ENCODE assay signal across 1 cellular context in the genomic region with DNA sequence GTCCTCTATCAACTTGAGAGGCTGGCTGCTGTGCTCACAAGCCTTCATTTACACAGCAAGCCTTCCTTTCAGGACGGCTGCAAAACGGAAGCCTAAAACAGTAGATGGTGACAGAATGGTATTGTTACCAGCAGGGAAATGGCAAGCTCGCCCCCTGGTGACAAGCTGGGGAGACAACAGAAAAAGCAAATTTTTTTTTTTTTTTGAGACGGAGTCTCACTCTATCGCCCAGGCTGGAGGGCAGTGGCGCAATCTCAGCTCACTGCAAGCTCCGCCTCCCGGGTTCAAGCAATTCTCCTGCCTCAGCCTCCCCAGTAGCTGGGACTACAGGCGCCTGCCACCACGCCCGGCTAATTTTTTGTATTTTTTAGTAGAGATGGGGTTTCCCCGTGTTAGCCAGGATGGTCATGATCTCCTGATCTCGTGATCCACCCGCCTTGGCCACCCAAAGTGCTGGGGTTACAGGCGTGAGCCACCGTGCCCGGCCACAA.
TF ChIP-seq lines count a peak whose summit lies in the region.
"Not testable (repeated sequence)": the region's sequence is repeated elsewhere in the genome, so short reads cannot be mapped to it uniquely, and the experiment has no call there.

No MANE protein-coding gene starts in this region.

TF ChIP-seq in HepG2, 621 proteins besides CTCF, POLR2A, EP300 and RAD21 (continued from another document):
- peak; percentile 93 for TF ChIP-seq STAG1 (CRISPR knock-in tag; IDR thresholded peaks at IDR 0.05)
- TF ChIP-seq, protein P1, sequence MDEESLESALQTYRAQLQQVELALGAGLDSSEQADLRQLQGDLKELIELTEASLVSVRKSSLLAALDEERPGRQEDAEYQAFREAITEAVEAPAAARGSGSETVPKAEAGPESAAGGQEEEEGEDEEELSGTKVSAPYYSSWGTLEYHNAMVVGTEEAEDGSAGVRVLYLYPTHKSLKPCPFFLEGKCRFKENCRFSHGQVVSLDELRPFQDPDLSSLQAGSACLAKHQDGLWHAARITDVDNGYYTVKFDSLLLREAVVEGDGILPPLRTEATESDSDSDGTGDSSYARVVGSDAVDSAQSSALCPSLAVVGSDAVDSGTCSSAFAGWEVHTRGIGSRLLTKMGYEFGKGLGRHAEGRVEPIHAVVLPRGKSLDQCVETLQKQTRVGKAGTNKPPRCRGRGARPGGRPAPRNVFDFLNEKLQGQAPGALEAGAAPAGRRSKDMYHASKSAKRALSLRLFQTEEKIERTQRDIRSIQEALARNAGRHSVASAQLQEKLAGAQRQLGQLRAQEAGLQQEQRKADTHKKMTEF (CRISPR knock-in tag; IDR thresholded peaks at IDR 0.05): 0 out of 2 replicates have a peak, but pooled peaks have one; percentile 12
- TF ChIP-seq, protein P2, sequence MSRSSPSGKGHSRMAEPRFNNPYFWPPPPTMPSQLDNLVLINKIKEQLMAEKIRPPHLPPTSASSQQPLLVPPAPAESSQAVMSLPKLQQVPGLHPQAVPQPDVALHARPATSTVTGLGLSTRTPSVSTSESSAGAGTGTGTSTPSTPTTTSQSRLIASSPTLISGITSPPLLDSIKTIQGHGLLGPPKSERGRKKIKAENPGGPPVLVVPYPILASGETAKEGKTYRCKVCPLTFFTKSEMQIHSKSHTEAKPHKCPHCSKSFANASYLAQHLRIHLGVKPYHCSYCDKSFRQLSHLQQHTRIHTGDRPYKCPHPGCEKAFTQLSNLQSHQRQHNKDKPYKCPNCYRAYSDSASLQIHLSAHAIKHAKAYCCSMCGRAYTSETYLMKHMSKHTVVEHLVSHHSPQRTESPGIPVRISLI (CRISPR knock-in tag; IDR thresholded peaks at IDR 0.05; ENCODE audit: borderline replicate concordance): peak; percentile 99
- 0 out of 2 replicates have a peak, but pooled peaks have one; percentile 34 for TF ChIP-seq ZNF501 (CRISPR knock-in tag; IDR thresholded peaks at IDR 0.05)
- 0 out of 2 replicates have a peak, but pooled peaks have one; percentile 31 for TF ChIP-seq RXRB (CRISPR knock-in tag; IDR thresholded peaks at IDR 0.05; ENCODE audit: borderline replicate concordance)
- TF ChIP-seq XRCC5 (optimal IDR thresholded peaks at IDR 0.05; ENCODE audit: low read length): peak; percentile 61
- TF ChIP-seq ZNF121 (CRISPR knock-in tag; IDR thresholded peaks at IDR 0.05): peak; percentile 77
- 0 out of 2 replicates have a peak, but pooled peaks have one; percentile 31 for TF ChIP-seq ZBTB38 (CRISPR knock-in tag; IDR thresholded peaks at IDR 0.05)
- 0 out of 2 replicates have a peak, but pooled peaks have one; percentile 24 for TF ChIP-seq POGK (CRISPR knock-in tag; conservative IDR thresholded peaks at IDR 0.05)
- TF ChIP-seq FOXA1 (IDR thresholded peaks at IDR 0.05): not testable (repeated sequence)
- TF ChIP-seq FOXA1 (CRISPR knock-in tag; IDR thresholded peaks at IDR 0.05): 0 out of 2 replicates have a peak, but pooled peaks have one; percentile 5
- TF ChIP-seq IRF2 (CRISPR knock-in tag; IDR thresholded peaks at IDR 0.05): peak; percentile 60; the same call in 1 of the 2 replicates
TF ChIP-seq in HepG2: peak in this region for 42; not testable (repeated sequence) for 579.
